Comparison of ENCODE assay signal across 15 cellular contexts in the genomic region with DNA sequence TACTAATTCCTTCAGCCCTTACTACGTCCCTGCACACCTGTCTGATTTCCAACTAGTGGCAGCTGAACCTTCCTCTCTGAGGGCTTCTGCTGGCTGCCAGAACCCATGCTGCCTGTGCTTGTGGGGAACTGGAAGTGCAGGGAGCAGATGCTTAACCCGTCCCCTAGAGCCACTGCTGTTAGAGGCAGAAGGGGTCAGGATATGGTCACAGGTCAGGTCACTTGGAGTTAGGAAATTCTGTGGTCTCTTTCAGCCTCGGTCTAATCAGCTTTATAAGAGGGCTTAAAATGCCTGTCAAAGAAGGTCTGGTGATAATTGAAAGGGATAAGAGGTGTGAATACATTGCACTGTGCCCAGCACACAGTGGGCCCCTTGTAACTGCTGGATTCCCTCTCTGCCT.
A peak's percentile ranks its signal among the peaks of the same experiment; 100 is the strongest.
DNase-seq lines count a peak whose midpoint lies in the region; ATAC-seq and TF ChIP-seq lines count a peak whose summit lies in the region.
"Had no signal": no experiment of that assay in that cellular context is flagged by ENCODE, and none has a peak within 500 bp of the region (broad histone marks: within the 10 kb centered on the region; RNA-seq: fewer than 3 reads in every experiment).

No MANE protein-coding gene starts in this region.

- H3K4me3 Mint-ChIP-seq in GM23338 (no peak overlapping the region), neural crest cell (no peak overlapping the region), WTC11 (no peak overlapping the region)
- H3K4me3 Mint-ChIP-seq: B cell; CD4-positive, alpha-beta T cell; H9 had no signal

- no peaks in the 10 kb centered on the region for H3K9me2 ChIP-seq in GM23338 (ENCODE audit: insufficient read depth)

- H3K4me2 ChIP-seq in GM23338: no peak overlapping the region

- no peaks in the 10 kb centered on the region for H3K36me3 Mint-ChIP-seq in GM23338 (ENCODE audit: low read depth)
- no peaks in the 10 kb centered on the region for H3K36me3 Mint-ChIP-seq in neural crest cell (ENCODE audit: low read depth)
- no peaks in the 10 kb centered on the region for H3K36me3 Mint-ChIP-seq in WTC11

- H3K4me3 ChIP-seq in GM23338: no peak overlapping the region
- H3K4me3 ChIP-seq in esophagus muscularis mucosa: no peak overlapping the region

- CTCF ChIA-PET in WTC11 (lab: Charles Lee): no interaction called here

- H3K9me3 ChIP-seq in esophagus muscularis mucosa: peaks cover 0 to 7% (median 0%) of the 10 kb centered on the region in 4 donors

- H3K4me1 Mint-ChIP-seq in GM23338: peaks cover 5% of the 10 kb centered on the region; the same call in 2 of the 3 replicates
- peaks cover 13% of the 10 kb centered on the region for H3K4me1 Mint-ChIP-seq in neural crest cell
- H3K4me1 Mint-ChIP-seq in WTC11: peaks cover 5% of the 10 kb centered on the region
- H3K4me1 Mint-ChIP-seq: B cell had no signal

- H4K20me1 ChIP-seq in GM23338 (replicated peaks; ENCODE audit: insufficient read depth): no peaks in the 10 kb centered on the region

- H3K36me3 ChIP-seq in GM23338 (ENCODE audit: insufficient read depth) (no peaks in the 10 kb centered on the region), esophagus muscularis mucosa (no peaks in the 10 kb centered on the region)

- intact Hi-C loops in esophagus muscularis mucosa (cut with DNase I): no loop called here

- ATAC-seq in GM23338: 0 out of 3 replicates have a peak, but pooled peaks have one; percentile 26
- ATAC-seq in HG02870 (IDR thresholded peaks at IDR 0.05; ENCODE audit: unreplicated experiment): no peak
- no peak for ATAC-seq in WTC11
- ATAC-seq: HepG2 had no signal

- no peak overlapping the region for H2AFZ ChIP-seq in GM23338

- no peak for TF ChIP-seq POLR2A in esophagus muscularis mucosa (IDR thresholded peaks at IDR 0.05; ENCODE audit: low read depth)

- H3K27ac Mint-ChIP-seq in GM23338 (no peak overlapping the region), neural crest cell (ENCODE audit: unreplicated experiment) (no peak overlapping the region), WTC11 (no peak overlapping the region)
- H3K27ac Mint-ChIP-seq: B cell; CD4-positive, alpha-beta T cell; H9 had no signal

- H3K9me3 Mint-ChIP-seq in GM23338 (no peaks in the 10 kb centered on the region), neural crest cell (no peaks in the 10 kb centered on the region), WTC11 (no peaks in the 10 kb centered on the region)
- H3K9me3 Mint-ChIP-seq: H9 had no signal

- H3K4me1 ChIP-seq in GM23338 (ENCODE audit: insufficient read depth) (no peaks in the 10 kb centered on the region), esophagus muscularis mucosa (no peaks in the 10 kb centered on the region)

- WGBS in esophagus muscularis mucosa: 48% methylated on average over 3 of the region's 3 CpGs

- DNase-seq in GM23338 (ENCODE audit: low spot score): no peak
- peak; percentile 52 for DNase-seq in SKM-1 (lab: John Stamatoyannopoulos, UW; ENCODE audit: unreplicated experiment)
- peak; percentile 72 for DNase-seq in esophagus muscularis mucosa (ENCODE audit: extremely low spot score)
- peak; percentile 30 for DNase-seq in neural crest cell (ENCODE audit: low read depth, low spot score)
- no peak for DNase-seq in WTC11 (ENCODE audit: low spot score)
- no peak for DNase-seq in NCI-H510A (lab: John Stamatoyannopoulos, UW)
- DNase-seq: Calu3; CD4-positive, alpha-beta T cell; DMS 273 treated with DMSO at 0.1 percent for 48 hours; DMS79; GOT3; H9 had no signal

- H3K27me3 Mint-ChIP-seq in GM23338 (ENCODE audit: insufficient read depth, low read depth, poor library complexity) (peaks cover 5% of the 10 kb centered on the region), neural crest cell (ENCODE audit: low read depth) (no peaks in the 10 kb centered on the region), WTC11 (ENCODE audit: low read depth) (no peaks in the 10 kb centered on the region)

- no peak for TF ChIP-seq EP300 in esophagus muscularis mucosa (IDR thresholded peaks at IDR 0.05)

- POLR2A ChIA-PET in WTC11 (lab: Charles Lee): no interaction called here

- H3K79me2 ChIP-seq in GM23338 (replicated peaks; ENCODE audit: insufficient read depth): no peaks in the 10 kb centered on the region

- no peak overlapping the region for H3K27ac ChIP-seq in GM23338 (ENCODE audit: low read depth)
- no peak overlapping the region for H3K27ac ChIP-seq in esophagus muscularis mucosa (replicated peaks in 1 of 4)

- TF ChIP-seq CTCF in GM23338 (conservative IDR thresholded peaks at IDR 0.05; ENCODE audit: low read depth in 2 of 2) (no peak), esophagus muscularis mucosa (IDR thresholded peaks at IDR 0.05) (no peak), neural crest cell (conservative IDR thresholded peaks at IDR 0.05) (no peak), WTC11 (IDR thresholded peaks at IDR 0.05) (no peak)

- H3F3A ChIP-seq in GM23338 (replicated peaks; ENCODE audit: low read depth): no peaks in the 10 kb centered on the region

- H3K27me3 ChIP-seq in GM23338 (ENCODE audit: insufficient read depth): no peaks in the 10 kb centered on the region
- H3K27me3 ChIP-seq in esophagus muscularis mucosa: no peaks in the 10 kb centered on the region

TF ChIP-seq in GM23338, 12 proteins besides CTCF, POLR2A, EP300 and RAD21 (continues in another document):
- no peak for TF ChIP-seq ZNF331 (CRISPR knock-in tag; IDR thresholded peaks at IDR 0.05; ENCODE audit: low read depth)
- no peak for TF ChIP-seq ETS1 (IDR thresholded peaks at IDR 0.05)
- TF ChIP-seq CREB1 (CRISPR knock-in tag; IDR thresholded peaks at IDR 0.05; ENCODE audit: low read depth): no peak

TF ChIP-seq in WTC11, 78 proteins besides CTCF, POLR2A, EP300 and RAD21 (continues in another document):
- TF ChIP-seq USF1 (CRISPR knock-in tag; IDR thresholded peaks at IDR 0.05) (no peak), PRRX2 (CRISPR knock-in tag; IDR thresholded peaks at IDR 0.05) (no peak), ZMAT4 (CRISPR knock-in tag; IDR thresholded peaks at IDR 0.05) (no peak), CREB1 (CRISPR knock-in tag; IDR thresholded peaks at IDR 0.05) (no peak), AFF4 (CRISPR knock-in tag; IDR thresholded peaks at IDR 0.05; ENCODE audit: borderline replicate concordance) (no peak), FOXJ3 (CRISPR knock-in tag; IDR thresholded peaks at IDR 0.05; ENCODE audit: borderline replicate concordance) (no peak)
- TF ChIP-seq, protein P1, sequence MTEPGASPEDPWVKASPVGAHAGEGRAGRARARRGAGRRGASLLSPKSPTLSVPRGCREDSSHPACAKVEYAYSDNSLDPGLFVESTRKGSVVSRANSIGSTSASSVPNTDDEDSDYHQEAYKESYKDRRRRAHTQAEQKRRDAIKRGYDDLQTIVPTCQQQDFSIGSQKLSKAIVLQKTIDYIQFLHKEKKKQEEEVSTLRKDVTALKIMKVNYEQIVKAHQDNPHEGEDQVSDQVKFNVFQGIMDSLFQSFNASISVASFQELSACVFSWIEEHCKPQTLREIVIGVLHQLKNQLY (CRISPR knock-in tag; IDR thresholded peaks at IDR 0.05): no peak
- TF ChIP-seq, protein P2, sequence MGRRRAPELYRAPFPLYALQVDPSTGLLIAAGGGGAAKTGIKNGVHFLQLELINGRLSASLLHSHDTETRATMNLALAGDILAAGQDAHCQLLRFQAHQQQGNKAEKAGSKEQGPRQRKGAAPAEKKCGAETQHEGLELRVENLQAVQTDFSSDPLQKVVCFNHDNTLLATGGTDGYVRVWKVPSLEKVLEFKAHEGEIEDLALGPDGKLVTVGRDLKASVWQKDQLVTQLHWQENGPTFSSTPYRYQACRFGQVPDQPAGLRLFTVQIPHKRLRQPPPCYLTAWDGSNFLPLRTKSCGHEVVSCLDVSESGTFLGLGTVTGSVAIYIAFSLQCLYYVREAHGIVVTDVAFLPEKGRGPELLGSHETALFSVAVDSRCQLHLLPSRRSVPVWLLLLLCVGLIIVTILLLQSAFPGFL (CRISPR knock-in tag; IDR thresholded peaks at IDR 0.05; ENCODE audit: borderline replicate concordance): no peak

Comparison
In these comparisons a context has a peak if more than half of its experiments do, and no peak if none do; other contexts are left out.
1. DNase-seq: peak in SKM-1 (single experiment), esophagus muscularis mucosa (single experiment) and neural crest cell (single experiment); none in GM23338 (single experiment), WTC11 (single experiment) and NCI-H510A (single experiment).